14 cellular contexts compared by ENCODE assay signal in the genomic region with DNA sequence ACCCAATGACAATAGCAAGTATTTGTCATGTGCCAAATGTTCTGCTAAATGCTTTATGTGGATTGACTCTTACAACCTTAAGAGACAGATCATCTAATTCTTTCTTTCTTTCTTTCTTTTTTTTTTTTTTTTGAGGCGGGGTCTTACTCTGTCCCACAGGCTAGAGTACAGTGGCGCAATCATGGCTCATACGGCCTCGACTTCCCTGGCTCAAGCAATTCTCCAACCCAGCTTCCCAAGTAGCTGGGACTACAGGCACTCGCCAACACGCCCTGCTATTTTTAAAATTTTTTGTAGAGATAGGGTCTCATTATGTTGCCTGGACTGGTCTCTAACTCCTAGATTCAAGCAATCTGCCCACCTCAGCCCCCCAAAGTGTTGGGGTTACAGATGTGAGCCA. TPM values are rescaled to one million over a fixed set of nuclear protein-coding genes. Genes with fewer than 3 reads are reported as not detected.
DNase-seq lines count a peak whose midpoint lies in the region; ATAC-seq and TF ChIP-seq lines count a peak whose summit lies in the region.
"Had no signal": no experiment of that assay in that cellular context is flagged by ENCODE, and none has a peak within 500 bp of the region (broad histone marks: within the 10 kb centered on the region; RNA-seq: fewer than 3 reads in every experiment).

No MANE protein-coding gene starts in this region.

- H3K4me2 ChIP-seq in GM23248 (ENCODE audit: unreplicated experiment) (no peak overlapping the region), OCI-LY7 (ENCODE audit: low read length) (peak overlapping the region; percentile 92), osteoblast (ENCODE audit: insufficient read depth, low read length) (peak overlapping the region; percentile 98)

- no TSS peak for BruUV-seq in OCI-LY7 (replicated peaks; lab: Mats Ljungman, UMichigan)

- POLR2A ChIA-PET in OCI-LY7 (lab: Charles Lee), result no interaction called here

- 74 to 84% methylated on average over 5 to 6 of the region's 6 CpGs for WGBS in GM23248 (ENCODE audit: low coverage in 1 of 2, low lambda C conversion rate in 2 of 2, missing lambda C conversion rate in 2 of 2), 2 experiments

- no peak for TF ChIP-seq CTCF in OCI-LY7 (conservative IDR thresholded peaks at IDR 0.05; ENCODE audit: low read length)
- no peak for TF ChIP-seq CTCF in osteoblast (IDR thresholded peaks at IDR 0.05; ENCODE audit: extremely low read depth, low read depth, low read length)
- TF ChIP-seq CTCF in left lung (IDR thresholded peaks at IDR 0.05), result no peak

- ATAC-seq in GM21367 (IDR thresholded peaks at IDR 0.05; ENCODE audit: unreplicated experiment) (no peak), left lung (no peak)

- peaks cover 5% of the 10 kb centered on the region for H3K4me1 ChIP-seq in GM23248 (ENCODE audit: insufficient read depth)
- peaks cover 12% of the 10 kb centered on the region for H3K4me1 ChIP-seq in OCI-LY7 (ENCODE audit: insufficient read depth, low read length, poor library complexity, severe bottlenecking)
- H3K4me1 ChIP-seq in endocrine pancreas (ENCODE audit: control insufficient read depth, insufficient read depth, low read length), result no peaks in the 10 kb centered on the region
- H3K4me1 ChIP-seq in osteoblast (ENCODE audit: insufficient read depth, low read length), result peaks cover 7% of the 10 kb centered on the region
- peaks cover 0 to 25% of the 10 kb centered on the region in 2 donors for H3K4me1 ChIP-seq in left lung

- H3K27ac ChIP-seq in GM23248 (no peak overlapping the region), OCI-LY7 (ENCODE audit: low read depth, low read length, poor library complexity, severe bottlenecking) (no peak overlapping the region), osteoblast (ENCODE audit: low read depth, low read length) (no peak overlapping the region), left lung (no peak overlapping the region)
- H3K27ac ChIP-seq: foreskin keratinocyte, HL-60 had no signal

- peak overlapping the region; percentile 82 for H3K9ac ChIP-seq in GM23248
- H3K9ac ChIP-seq in endocrine pancreas (ENCODE audit: control insufficient read depth, insufficient read depth, low read length), result no peak overlapping the region

- H3K9me2 ChIP-seq in GM23248 (ENCODE audit: insufficient read depth) (no peaks in the 10 kb centered on the region), OCI-LY7 (ENCODE audit: insufficient read depth, low read length) (no peaks in the 10 kb centered on the region)

- H3K9me3 ChIP-seq in GM23248 (ENCODE audit: low read depth) (no peaks in the 10 kb centered on the region), OCI-LY7 (ENCODE audit: low read length) (no peaks in the 10 kb centered on the region), endocrine pancreas (ENCODE audit: control insufficient read depth, low read length) (no peaks in the 10 kb centered on the region), osteoblast (ENCODE audit: low read depth, low read length) (no peaks in the 10 kb centered on the region), left lung (no peaks in the 10 kb centered on the region)
- H3K9me3 ChIP-seq: ovary had no signal

- in situ Hi-C loops in GM23248 (cut with MboI), result no loop called here

- intact Hi-C loops in OCI-LY7 (cut with micrococcal nuclease; ENCODE audit: unreplicated experiment) (no loop called here), left lung (cut with DNase I) (no loop called here)

- DNase-seq in GM23248, result no peak
- DNase-seq in OCI-LY7 (ENCODE audit: low spot score), result no peak
- no peak for DNase-seq in osteoblast (ENCODE audit: insufficient read length, low spot score, missing footprints)
- DNase-seq in left lung, result no peak
- no peak for DNase-seq in SHP77 (lab: John Stamatoyannopoulos, UW)
- DNase-seq in NCI-H1105 treated with DMSO at 0.1 percent for 48 hours (lab: John Stamatoyannopoulos, UW), result no peak

- H4K20me1 ChIP-seq in GM23248 (ENCODE audit: insufficient read depth), result no peaks in the 10 kb centered on the region
- H4K20me1 ChIP-seq in OCI-LY7 (ENCODE audit: insufficient read depth, low read length), result no peaks in the 10 kb centered on the region
- no peaks in the 10 kb centered on the region for H4K20me1 ChIP-seq in osteoblast (ENCODE audit: insufficient read depth, low read length)

- no peaks in the 10 kb centered on the region for H3K36me3 ChIP-seq in GM23248 (ENCODE audit: low read depth)
- H3K36me3 ChIP-seq in OCI-LY7 (ENCODE audit: insufficient read depth, low read length), result no peaks in the 10 kb centered on the region
- no peaks in the 10 kb centered on the region for H3K36me3 ChIP-seq in endocrine pancreas (ENCODE audit: control insufficient read depth, insufficient read depth, low read length)
- no peaks in the 10 kb centered on the region for H3K36me3 ChIP-seq in osteoblast (ENCODE audit: insufficient read depth, low read length)
- H3K36me3 ChIP-seq in left lung, result no peaks in the 10 kb centered on the region
- H3K36me3 ChIP-seq: ovary had no signal

- H3K79me2 ChIP-seq in GM23248 (ENCODE audit: insufficient read depth) (no peaks in the 10 kb centered on the region), OCI-LY7 (ENCODE audit: insufficient read depth, low read depth, low read length) (no peaks in the 10 kb centered on the region), osteoblast (ENCODE audit: insufficient read depth, low read length) (no peaks in the 10 kb centered on the region)

- peaks cover 11% of the 10 kb centered on the region; the same call in 1 of the 2 replicates for H3F3A ChIP-seq in GM23248 (ENCODE audit: insufficient read depth)

- H3K27me3 ChIP-seq in GM23248 (replicated peaks; ENCODE audit: insufficient read depth) (no peaks in the 10 kb centered on the region), endocrine pancreas (ENCODE audit: control insufficient read depth, insufficient read depth, low read length) (no peaks in the 10 kb centered on the region), osteoblast (ENCODE audit: insufficient read depth, low read length) (no peaks in the 10 kb centered on the region), left lung (no peaks in the 10 kb centered on the region)
- H3K27me3 ChIP-seq: ovary had no signal

- H3K4me3 ChIP-seq in GM23248, result peak overlapping the region; percentile 82
- peak overlapping the region; percentile 71 for H3K4me3 ChIP-seq in OCI-LY7 (ENCODE audit: low read depth, low read length, poor library complexity, severe bottlenecking)
- peak overlapping the region; percentile 87 for H3K4me3 ChIP-seq in endocrine pancreas (ENCODE audit: control insufficient read depth, insufficient read depth, low read length)
- no peak overlapping the region for H3K4me3 ChIP-seq in osteoblast (ENCODE audit: insufficient read depth, low read length)
- H3K4me3 ChIP-seq in left lung, result no peak overlapping the region

- CTCF ChIA-PET in OCI-LY7 (lab: Charles Lee; ENCODE audit: unreplicated experiment), result no interaction called here

- H2AFZ ChIP-seq in GM23248 (no peak overlapping the region; the same call in 1 of the 2 replicates), OCI-LY7 (ENCODE audit: low read length) (peak overlapping the region; percentile 88), osteoblast (ENCODE audit: low read length) (no peak overlapping the region)

RNA-seq across cellular contexts. Expression of a gene that starts 21.4 kb away (rescaled TPM):
- total RNA-seq in GM23248 (2014; rRNA removed; shearing (Covaris generic)), result not detected in 2 replicates
- not detected in 2 replicates for polyA plus RNA-seq in GM23248 (2016; fragmentation: Nextera tagmentation; extraction: Ambion mirVana)
- total RNA-seq in OCI-LY7 (2014; rRNA removed; shearing (Covaris generic)), result not detected in 2 replicates
- total RNA-seq in OCI-LY7 (2022), result not detected in 2 replicates
- not detected in 2 replicates for total RNA-seq in osteoblast
- total RNA-seq in left lung, result not detected
- total RNA-seq: activated CD8-positive, alpha-beta memory T cell treated with anti-CD3 and anti-CD28 coated beads for 36 hours; activated naive CD4-positive, alpha-beta T cell treated with anti-CD3 and anti-CD28 coated beads for 36 hours; cardiac septum; foreskin keratinocyte; ovary had no signal
- polyA plus RNA-seq: foreskin keratinocyte, ovary had no signal

RNA-seq across cellular contexts. Expression of a gene that starts 41.5 kb away (rescaled TPM):
- total RNA-seq in GM23248 (2014; rRNA removed; shearing (Covaris generic)), result 80.1 and 81.3 TPM in 2 replicates
- polyA plus RNA-seq in GM23248 (2016; fragmentation: Nextera tagmentation; extraction: Ambion mirVana), result 19.5 and 22.5 TPM in 2 replicates
- total RNA-seq in OCI-LY7 (2014; rRNA removed; shearing (Covaris generic)), result 62.0 and 65.7 TPM in 2 replicates
- total RNA-seq in OCI-LY7 (2022) (171 and 198 TPM in 2 replicates), osteoblast (137 and 163 TPM in 2 replicates), left lung (100 to 1,000 TPM in 1 of 2 donors, 10 to 100 TPM in 1; 79.1 to 103 TPM)

RNA-seq across cellular contexts. Expression of a gene that starts 41.6 kb away (rescaled TPM):
- 8.6 and 10.5 TPM in 2 replicates for total RNA-seq in GM23248 (2014; rRNA removed; shearing (Covaris generic))
- polyA plus RNA-seq in GM23248 (2016; fragmentation: Nextera tagmentation; extraction: Ambion mirVana), result 4.5 and 5.0 TPM in 2 replicates
- total RNA-seq in OCI-LY7 (2014; rRNA removed; shearing (Covaris generic)), result 18.9 and 21.1 TPM in 2 replicates
- total RNA-seq in OCI-LY7 (2022), result 55.3 and 55.6 TPM in 2 replicates
- 5.9 and 6.5 TPM in 2 replicates for total RNA-seq in osteoblast
- total RNA-seq in left lung, result 1 to 10 TPM; 4.5 to 7.5 TPM

Comparison
In these comparisons a context has a peak if more than half of its experiments do, and no peak if none do; other contexts are left out.
1. H3K4me3 ChIP-seq: peak in GM23248 (single experiment), OCI-LY7 (single experiment) and endocrine pancreas (single experiment); none in osteoblast (single experiment) and left lung (0 of 2).